ENCODE assay signal across 8 cellular contexts in the genomic region with DNA sequence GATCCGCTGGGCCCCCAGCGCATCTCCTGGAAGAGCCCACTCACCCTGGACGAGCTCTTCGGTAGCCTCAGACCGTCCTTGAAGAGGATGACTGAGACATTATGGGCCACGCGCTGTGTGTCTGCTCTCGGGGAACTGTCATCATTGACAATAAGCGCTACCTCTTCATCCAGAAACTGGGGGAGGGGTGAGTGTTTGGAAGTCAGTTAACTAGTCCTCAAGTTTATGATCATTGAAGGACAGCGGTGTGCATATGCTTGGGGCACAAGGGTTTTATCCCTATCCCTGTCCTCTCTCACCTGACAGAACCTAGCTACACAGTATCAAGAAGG. TPM values are rescaled to one million over a fixed set of nuclear protein-coding genes. Genes with fewer than 3 reads are reported as not detected.
DNase-seq lines count a peak whose midpoint lies in the region; ATAC-seq lines count a peak whose summit lies in the region.

No MANE protein-coding gene starts in this region.

- H3K27ac ChIP-seq in layer of hippocampus (ENCODE audit: low read depth, low read length) (peak overlapping the region; percentile 93), temporal lobe (ENCODE audit: low read depth, low read length) (peak overlapping the region; percentile 83)

- no peaks in the 10 kb centered on the region for H3K27me3 ChIP-seq in layer of hippocampus (ENCODE audit: control insufficient read depth, insufficient read depth, low read length)

- CTCF ChIA-PET in activated CD8-positive, alpha-beta memory T cell treated with anti-CD3 and anti-CD28 coated beads, Interleukin-2, amount 10 ng/mL, durations not matched to agents 7 days and 5 days (lab: Charles Lee), result interaction anchor here (1.2 to 2.7 kb wide), 9 partner anchors 9 to 142 kb away, joined by 3 to 25 read pairs (median 9); partner anchors contain the start of genes ANKZF1, ATG9A, DNAJB2 and DNPEP

- peak overlapping the region; percentile 99 for H3K4me3 Mint-ChIP-seq in activated CD8-positive, alpha-beta memory T cell treated with anti-CD3 and anti-CD28 coated beads, Interleukin-2, amount 10 ng/mL, durations not matched to agents 7 days and 5 days
- H3K4me3 Mint-ChIP-seq in activated naive CD8-positive, alpha-beta T cell treated with anti-CD3 and anti-CD28 coated beads, Interleukin-2, amount 50 U/mL, for 24 hours, result peak overlapping the region; percentile 87

- no peaks in the 10 kb centered on the region for H3K27me3 Mint-ChIP-seq in activated CD8-positive, alpha-beta memory T cell treated with anti-CD3 and anti-CD28 coated beads, Interleukin-2, amount 10 ng/mL, durations not matched to agents 7 days and 5 days
- H3K27me3 Mint-ChIP-seq in activated naive CD8-positive, alpha-beta T cell treated with anti-CD3 and anti-CD28 coated beads, Interleukin-2, amount 50 U/mL, for 24 hours, result no peaks in the 10 kb centered on the region

- ATAC-seq in activated CD8-positive, alpha-beta memory T cell treated with anti-CD3 and anti-CD28 coated beads, Interleukin-2, amount 10 ng/mL, durations not matched to agents 7 days and 5 days, result no peak
- no peak for ATAC-seq in activated naive CD8-positive, alpha-beta T cell treated with anti-CD3 and anti-CD28 coated beads, Interleukin-2, amount 50 U/mL, for 24 hours
- no peak for ATAC-seq in GM21825 (IDR thresholded peaks at IDR 0.05; ENCODE audit: unreplicated experiment)

- peak overlapping the region; percentile 100 for H3K27ac Mint-ChIP-seq in activated CD8-positive, alpha-beta memory T cell treated with anti-CD3 and anti-CD28 coated beads, Interleukin-2, amount 10 ng/mL, durations not matched to agents 7 days and 5 days
- H3K27ac Mint-ChIP-seq in activated naive CD8-positive, alpha-beta T cell treated with anti-CD3 and anti-CD28 coated beads, Interleukin-2, amount 50 U/mL, for 24 hours, result peak overlapping the region; percentile 94

- peaks cover 67% of the 10 kb centered on the region for H3K4me1 Mint-ChIP-seq in activated CD8-positive, alpha-beta memory T cell treated with anti-CD3 and anti-CD28 coated beads, Interleukin-2, amount 10 ng/mL, durations not matched to agents 7 days and 5 days
- peaks cover 67% of the 10 kb centered on the region for H3K4me1 Mint-ChIP-seq in activated naive CD8-positive, alpha-beta T cell treated with anti-CD3 and anti-CD28 coated beads, Interleukin-2, amount 50 U/mL, for 24 hours

- DNase-seq in activated CD8-positive, alpha-beta memory T cell treated with anti-CD3 and anti-CD28 coated beads, Interleukin-2, amount 10 ng/mL, durations not matched to agents 7 days and 5 days, result peak; percentile 48
- DNase-seq in activated CD8-positive, alpha-beta memory T cell treated with anti-CD3 and anti-CD28 coated beads for 24 hours, result no peak
- DNase-seq in activated naive CD8-positive, alpha-beta T cell treated with anti-CD3 and anti-CD28 coated beads, Interleukin-2, amount 50 U/mL, for 24 hours, result peak; percentile 26
- no peak for DNase-seq in Kasumi-1 (lab: John Stamatoyannopoulos, UW)
- no peak for DNase-seq in central memory CD4-positive, alpha-beta T cell

- no peaks in the 10 kb centered on the region for H3K9me3 Mint-ChIP-seq in activated CD8-positive, alpha-beta memory T cell treated with anti-CD3 and anti-CD28 coated beads, Interleukin-2, amount 10 ng/mL, durations not matched to agents 7 days and 5 days (ENCODE audit: low read depth)
- H3K9me3 Mint-ChIP-seq in activated naive CD8-positive, alpha-beta T cell treated with anti-CD3 and anti-CD28 coated beads, Interleukin-2, amount 50 U/mL, for 24 hours, result no peaks in the 10 kb centered on the region

- peaks cover 43% of the 10 kb centered on the region for H3K36me3 Mint-ChIP-seq in activated CD8-positive, alpha-beta memory T cell treated with anti-CD3 and anti-CD28 coated beads, Interleukin-2, amount 10 ng/mL, durations not matched to agents 7 days and 5 days
- H3K36me3 Mint-ChIP-seq in activated naive CD8-positive, alpha-beta T cell treated with anti-CD3 and anti-CD28 coated beads, Interleukin-2, amount 50 U/mL, for 24 hours (ENCODE audit: low read depth), result peaks cover 39% of the 10 kb centered on the region

RNA-seq across cellular contexts. Expression of gene STK16, which starts 0.6 kb away (rescaled TPM):
- total RNA-seq in activated CD8-positive, alpha-beta memory T cell treated with anti-CD3 and anti-CD28 coated beads, Interleukin-2, amount 10 ng/mL, durations not matched to agents 7 days and 5 days, result 10 to 100 TPM; 37.3 to 41.7 TPM
- total RNA-seq in temporal lobe, result 13.0 TPM

RNA-seq across cellular contexts. Expression of gene GLB1L, which starts 0.6 kb away (rescaled TPM):
- total RNA-seq in activated CD8-positive, alpha-beta memory T cell treated with anti-CD3 and anti-CD28 coated beads, Interleukin-2, amount 10 ng/mL, durations not matched to agents 7 days and 5 days, result 1 to 10 TPM; 4.3 to 4.9 TPM
- 3.4 TPM for total RNA-seq in temporal lobe

RNA-seq across cellular contexts. Expression of gene TUBA4B, which starts 7.2 kb away (rescaled TPM):
- not detected for total RNA-seq in activated CD8-positive, alpha-beta memory T cell treated with anti-CD3 and anti-CD28 coated beads, Interleukin-2, amount 10 ng/mL, durations not matched to agents 7 days and 5 days
- total RNA-seq in temporal lobe, result not detected

RNA-seq across cellular contexts. Expression of gene TUBA4A, which starts 7.9 kb away (rescaled TPM):
- total RNA-seq in activated CD8-positive, alpha-beta memory T cell treated with anti-CD3 and anti-CD28 coated beads, Interleukin-2, amount 10 ng/mL, durations not matched to agents 7 days and 5 days, result 100 to 1,000 TPM; 244 to 337 TPM
- total RNA-seq in temporal lobe, result 2.5 TPM

RNA-seq across cellular contexts. Expression of gene ANKZF1, which starts 16.3 kb away (rescaled TPM):
- 100 to 1,000 TPM in 1 of 2 experiments, 10 to 100 TPM in 1; 89.4 to 105 TPM for total RNA-seq in activated CD8-positive, alpha-beta memory T cell treated with anti-CD3 and anti-CD28 coated beads, Interleukin-2, amount 10 ng/mL, durations not matched to agents 7 days and 5 days
- 25.3 TPM for total RNA-seq in temporal lobe

Comparison
In these comparisons a context has a peak if more than half of its experiments do, and no peak if none do; other contexts are left out.
1. DNase-seq: peak in activated CD8-positive, alpha-beta memory T cell treated with anti-CD3 and anti-CD28 coated beads, Interleukin-2, amount 10 ng/mL, durations not matched to agents 7 days and 5 days (single experiment) and activated naive CD8-positive, alpha-beta T cell treated with anti-CD3 and anti-CD28 coated beads, Interleukin-2, amount 50 U/mL, for 24 hours (single experiment); none in activated CD8-positive, alpha-beta memory T cell treated with anti-CD3 and anti-CD28 coated beads for 24 hours (single experiment), Kasumi-1 (0 of 2) and central memory CD4-positive, alpha-beta T cell (single experiment).